8 cellular contexts compared by ENCODE assay signal in the genomic region with DNA sequence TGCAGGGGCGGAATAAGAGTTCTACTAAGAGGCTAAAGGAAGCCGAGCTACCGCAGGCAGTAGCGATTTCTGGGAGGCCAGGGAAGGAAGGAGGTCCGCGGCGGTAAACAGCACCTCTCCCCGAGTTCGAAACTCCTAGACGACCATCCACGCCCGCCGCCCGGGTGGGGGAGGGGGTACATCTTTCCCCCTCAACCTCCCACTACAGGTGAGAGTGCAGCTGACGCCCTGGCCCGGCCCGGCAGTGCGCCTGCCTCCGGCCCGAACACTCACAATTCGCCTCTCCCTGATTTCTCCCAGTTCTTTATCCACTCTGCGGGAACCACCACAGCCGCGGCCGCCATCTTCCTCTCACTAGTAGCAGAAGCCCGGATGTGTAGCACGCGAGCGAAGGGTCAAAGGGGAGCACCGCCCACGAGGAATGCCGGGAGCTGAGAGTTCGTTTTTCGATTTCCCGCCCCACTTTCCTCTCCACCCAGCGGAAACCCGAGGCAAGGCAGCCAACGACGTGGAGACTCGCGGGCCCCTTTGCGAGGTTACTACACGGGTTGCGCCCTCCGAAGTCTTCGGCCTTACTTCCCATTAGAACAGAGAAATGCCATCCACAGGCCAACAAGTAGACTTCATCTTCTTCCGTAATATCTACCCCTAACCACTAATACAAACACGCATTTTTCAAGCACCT. TPM values are rescaled to one million over a fixed set of nuclear protein-coding genes. Genes with fewer than 3 reads are reported as not detected.
A peak's percentile ranks its signal among the peaks of the same experiment; 100 is the strongest.
DNase-seq lines count a peak whose midpoint lies in the region; ATAC-seq and TF ChIP-seq lines count a peak whose summit lies in the region.

A gene with protein sequence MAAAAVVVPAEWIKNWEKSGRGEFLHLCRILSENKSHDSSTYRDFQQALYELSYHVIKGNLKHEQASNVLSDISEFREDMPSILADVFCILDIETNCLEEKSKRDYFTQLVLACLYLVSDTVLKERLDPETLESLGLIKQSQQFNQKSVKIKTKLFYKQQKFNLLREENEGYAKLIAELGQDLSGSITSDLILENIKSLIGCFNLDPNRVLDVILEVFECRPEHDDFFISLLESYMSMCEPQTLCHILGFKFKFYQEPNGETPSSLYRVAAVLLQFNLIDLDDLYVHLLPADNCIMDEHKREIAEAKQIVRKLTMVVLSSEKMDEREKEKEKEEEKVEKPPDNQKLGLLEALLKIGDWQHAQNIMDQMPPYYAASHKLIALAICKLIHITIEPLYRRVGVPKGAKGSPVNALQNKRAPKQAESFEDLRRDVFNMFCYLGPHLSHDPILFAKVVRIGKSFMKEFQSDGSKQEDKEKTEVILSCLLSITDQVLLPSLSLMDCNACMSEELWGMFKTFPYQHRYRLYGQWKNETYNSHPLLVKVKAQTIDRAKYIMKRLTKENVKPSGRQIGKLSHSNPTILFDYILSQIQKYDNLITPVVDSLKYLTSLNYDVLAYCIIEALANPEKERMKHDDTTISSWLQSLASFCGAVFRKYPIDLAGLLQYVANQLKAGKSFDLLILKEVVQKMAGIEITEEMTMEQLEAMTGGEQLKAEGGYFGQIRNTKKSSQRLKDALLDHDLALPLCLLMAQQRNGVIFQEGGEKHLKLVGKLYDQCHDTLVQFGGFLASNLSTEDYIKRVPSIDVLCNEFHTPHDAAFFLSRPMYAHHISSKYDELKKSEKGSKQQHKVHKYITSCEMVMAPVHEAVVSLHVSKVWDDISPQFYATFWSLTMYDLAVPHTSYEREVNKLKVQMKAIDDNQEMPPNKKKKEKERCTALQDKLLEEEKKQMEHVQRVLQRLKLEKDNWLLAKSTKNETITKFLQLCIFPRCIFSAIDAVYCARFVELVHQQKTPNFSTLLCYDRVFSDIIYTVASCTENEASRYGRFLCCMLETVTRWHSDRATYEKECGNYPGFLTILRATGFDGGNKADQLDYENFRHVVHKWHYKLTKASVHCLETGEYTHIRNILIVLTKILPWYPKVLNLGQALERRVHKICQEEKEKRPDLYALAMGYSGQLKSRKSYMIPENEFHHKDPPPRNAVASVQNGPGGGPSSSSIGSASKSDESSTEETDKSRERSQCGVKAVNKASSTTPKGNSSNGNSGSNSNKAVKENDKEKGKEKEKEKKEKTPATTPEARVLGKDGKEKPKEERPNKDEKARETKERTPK (N-terminal part only) (minus strand): TSS at position 374 of the 685 bp plus-strand sequence. CDS start 30 bp downstream, at position 344.

- 1 to 2% methylated on average over 19 to 29 of the region's 48 CpGs for WGBS in GM23248 (ENCODE audit: low coverage in 1 of 2, low lambda C conversion rate in 2 of 2, missing lambda C conversion rate in 2 of 2), 2 experiments

- H3K27ac ChIP-seq in GM23248 (peak within 1 kb of the TSS; percentile 87), RWPE1 (peak within 1 kb of the TSS; percentile 81)

- peaks cover 50% of the 10 kb centered on the region for H3K79me2 ChIP-seq in GM23248 (ENCODE audit: insufficient read depth)

- peak within 1 kb of the TSS; percentile 96 for H3K4me3 Mint-ChIP-seq in activated T-helper 2 cell treated with anti-CD3 and anti-CD28 coated beads, Interferon-gamma antibody, Interleukin-2, Interleukin-4, amounts not matched to agents 10 μg/mL and 5 μg/mL and 100 μg/mL, durations not matched to agents 14 hours and 24 hours and 36 hours (ENCODE audit: low read depth)
- H3K4me3 Mint-ChIP-seq in natural killer cell: peak within 1 kb of the TSS; percentile 93

- H3K36me3 Mint-ChIP-seq in activated T-helper 2 cell treated with anti-CD3 and anti-CD28 coated beads, Interferon-gamma antibody, Interleukin-2, Interleukin-4, amounts not matched to agents 10 μg/mL and 5 μg/mL and 100 μg/mL, durations not matched to agents 14 hours and 24 hours and 36 hours (ENCODE audit: low read depth): peaks cover 19% of the 10 kb centered on the region
- H3K36me3 Mint-ChIP-seq in natural killer cell: no peaks in the 10 kb centered on the region

- H3K4me1 ChIP-seq in GM23248 (ENCODE audit: insufficient read depth): peaks cover 28% of the 10 kb centered on the region

- H4K20me1 ChIP-seq in GM23248 (ENCODE audit: insufficient read depth): no peaks in the 10 kb centered on the region

- peak; percentile 89 to 92 (median 90) for ATAC-seq in natural killer cell

- H3K4me2 ChIP-seq in GM23248 (ENCODE audit: unreplicated experiment): peak within 1 kb of the TSS; percentile 85

- CTCF ChIA-PET in RWPE1 (lab: Yijun Ruan, JAX): interaction anchor here (1.0 kb wide), 1 partner anchor 18 kb away, joined by 3 read pairs; no protein-coding TSS in a partner anchor

- peak; percentile 88 for DNase-seq in EL
- peak; percentile 92 for DNase-seq in GM23248
- DNase-seq in LHCN-M2 (ENCODE audit: low read depth): peak; percentile 86
- peak; percentile 74 for DNase-seq in RWPE1 (ENCODE audit: low spot score)
- DNase-seq in activated T-helper 2 cell treated with anti-CD3 and anti-CD28 coated beads, Interferon-gamma antibody, Interleukin-2, Interleukin-4, amounts not matched to agents 10 μg/mL and 5 μg/mL and 100 μg/mL, durations not matched to agents 14 hours and 24 hours and 36 hours (ENCODE audit: low spot score): peak; percentile 68
- peak; percentile 82 for DNase-seq in fibroblast of peridontal ligament (ENCODE audit: extremely low read depth)
- peak; percentile 60 for DNase-seq in natural killer cell
- DNase-seq in stimulated activated naive CD4-positive, alpha-beta T cell treated with Interleukin-2 at 50 U/mL for 16 hours (lab: John Stamatoyannopoulos, UW): peak; percentile 77

- H3K27me3 Mint-ChIP-seq in activated T-helper 2 cell treated with anti-CD3 and anti-CD28 coated beads, Interferon-gamma antibody, Interleukin-2, Interleukin-4, amounts not matched to agents 10 μg/mL and 5 μg/mL and 100 μg/mL, durations not matched to agents 14 hours and 24 hours and 36 hours (ENCODE audit: low read depth): no peaks in the 10 kb centered on the region
- no peaks in the 10 kb centered on the region for H3K27me3 Mint-ChIP-seq in natural killer cell (ENCODE audit: low read depth in 2 of 2)

- H3K9ac ChIP-seq in GM23248: peak within 1 kb of the TSS; percentile 94

- H3K27me3 ChIP-seq in GM23248 (replicated peaks; ENCODE audit: insufficient read depth): no peaks in the 10 kb centered on the region

- no peaks in the 10 kb centered on the region for H3K9me3 Mint-ChIP-seq in activated T-helper 2 cell treated with anti-CD3 and anti-CD28 coated beads, Interferon-gamma antibody, Interleukin-2, Interleukin-4, amounts not matched to agents 10 μg/mL and 5 μg/mL and 100 μg/mL, durations not matched to agents 14 hours and 24 hours and 36 hours
- H3K9me3 Mint-ChIP-seq in natural killer cell: no peaks in the 10 kb centered on the region

- intact Hi-C loops in activated T-helper 2 cell treated with anti-CD3 and anti-CD28 coated beads, Interferon-gamma antibody, Interleukin-2, Interleukin-4, amounts not matched to agents 10 μg/mL and 5 μg/mL and 100 μg/mL, durations not matched to agents 14 hours and 24 hours and 36 hours (cut with micrococcal nuclease): no loop called here
- intact Hi-C loops in natural killer cell (cut with micrococcal nuclease): no loop called here

- in situ Hi-C loops in GM23248 (cut with MboI): no loop called here

- no peaks in the 10 kb centered on the region for H3K36me3 ChIP-seq in GM23248 (ENCODE audit: low read depth)

- no peaks in the 10 kb centered on the region for H3K9me2 ChIP-seq in GM23248 (ENCODE audit: insufficient read depth)

- H3F3A ChIP-seq in GM23248 (ENCODE audit: insufficient read depth): 0 out of 2 replicates have a peak, but pooled peaks cover 8% of the 10 kb centered on the region

- peak within 1 kb of the TSS; percentile 95 for H2AFZ ChIP-seq in GM23248

- peak within 1 kb of the TSS; percentile 89 for H3K27ac Mint-ChIP-seq in activated T-helper 2 cell treated with anti-CD3 and anti-CD28 coated beads, Interferon-gamma antibody, Interleukin-2, Interleukin-4, amounts not matched to agents 10 μg/mL and 5 μg/mL and 100 μg/mL, durations not matched to agents 14 hours and 24 hours and 36 hours
- peak within 1 kb of the TSS; percentile 83 to 93 for H3K27ac Mint-ChIP-seq in natural killer cell

- H3K4me1 Mint-ChIP-seq in activated T-helper 2 cell treated with anti-CD3 and anti-CD28 coated beads, Interferon-gamma antibody, Interleukin-2, Interleukin-4, amounts not matched to agents 10 μg/mL and 5 μg/mL and 100 μg/mL, durations not matched to agents 14 hours and 24 hours and 36 hours (ENCODE audit: low read depth): peaks cover 20% of the 10 kb centered on the region
- H3K4me1 Mint-ChIP-seq in natural killer cell: peaks cover 25 to 37% of the 10 kb centered on the region in 2 donors

- H3K4me3 ChIP-seq in GM23248: peak within 1 kb of the TSS; percentile 81

- TF ChIP-seq CTCF in RWPE1 (conservative IDR thresholded peaks at IDR 0.05; ENCODE audit: low read depth) (peak; percentile 31; the same call in 1 of the 2 replicates), natural killer cell (IDR thresholded peaks at IDR 0.05) (no peak)

- no peaks in the 10 kb centered on the region for H3K9me3 ChIP-seq in GM23248 (ENCODE audit: low read depth)

- POLR2A ChIA-PET in RWPE1 (lab: Yijun Ruan, JAX; ENCODE audit: low non-redundant PET): no interaction called here

RNA-seq across cellular contexts. Expression of the gene that starts here (rescaled TPM):
- total RNA-seq in GM23248 (2014; rRNA removed; shearing (Covaris generic)): 35.8 and 47.8 TPM in 2 replicates
- 47.4 and 53.4 TPM in 2 replicates for polyA plus RNA-seq in GM23248 (2016; fragmentation: Nextera tagmentation; extraction: Ambion mirVana)
- total RNA-seq in LHCN-M2 (2014; rRNA removed) (51.2 and 57.0 TPM in 2 replicates), natural killer cell (100 to 1,000 TPM in 1 of 3 donors, 10 to 100 TPM in 2; 86.9 to 114 (median 90.3) TPM)
- polyA plus RNA-seq in LHCN-M2 (2012): 13.6 TPM
- total RNA-seq in activated T-helper 2 cell treated with anti-CD3 and anti-CD28 coated beads, Interferon-gamma antibody, Interleukin-2, Interleukin-4, amounts not matched to agents 10 μg/mL and 5 μg/mL and 100 μg/mL, durations not matched to agents 14 hours and 24 hours and 36 hours: 101 and 107 TPM in 2 replicates

Comparison
In these comparisons a context has a peak if more than half of its experiments do, and no peak if none do; other contexts are left out.
1. Peak in every context shown above with its lines: DNase-seq, ATAC-seq, H3K4me3 ChIP-seq and H3K27ac ChIP-seq.